33 cellular contexts compared by ENCODE assay signal in the genomic region with DNA sequence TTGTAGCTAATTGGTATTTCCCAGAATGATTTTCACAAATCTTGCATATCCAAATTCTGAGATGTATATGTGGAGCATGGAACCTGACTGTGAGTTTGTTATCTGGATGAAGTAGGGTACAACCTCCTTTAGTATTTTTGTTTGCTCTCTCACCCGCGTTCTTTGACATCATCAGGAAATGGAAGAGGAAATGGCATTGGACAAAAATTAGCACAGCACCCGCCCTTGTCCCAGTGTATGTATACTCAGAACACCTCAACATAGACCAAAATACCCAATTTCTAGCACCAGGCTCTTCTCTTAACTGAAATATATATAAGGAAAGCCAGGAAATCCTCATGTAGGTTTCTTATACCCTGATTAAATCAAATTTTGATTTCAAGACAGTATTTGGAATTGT.
"Had no signal": no experiment of that assay in that cellular context is flagged by ENCODE, and none has a peak within 500 bp of the region (broad histone marks: within the 10 kb centered on the region; RNA-seq: fewer than 3 reads in every experiment).

No MANE protein-coding gene starts in this region.

- H3K27me3 ChIP-seq: body of pancreas, breast epithelium, Peyer's patch had no signal

- H3K9me3 ChIP-seq: body of pancreas, breast epithelium, Peyer's patch had no signal

- H3K4me1 ChIP-seq: breast epithelium had no signal

- H3K36me3 ChIP-seq: breast epithelium, Peyer's patch had no signal

- ATAC-seq: activated CD8-positive, alpha-beta T cell treated with anti-CD3 and anti-CD28 coated beads for 36 hours; activated T-cell treated with anti-CD3 and anti-CD28 coated beads, Interleukin-2, amount 50 U/mL, for 72 hours; activated T-helper 17 cell treated with anti-CD3 and anti-CD28 coated beads, Interleukin-2, amount 50 U/mL, for 72 hours; body of pancreas; PC-3; SK-N-SH treated with all-trans-retinoic acid at 6 μM for 48 hours; T-cell; T-helper 17 cell had no signal

- FAIRE-seq: astrocyte had no signal

- H3K4me3 ChIP-seq: body of pancreas, breast epithelium, Peyer's patch had no signal

- H3K27ac ChIP-seq: body of pancreas, breast epithelium, KMS-11, Peyer's patch, VCaP had no signal

- H3K9ac ChIP-seq: KMS-11 had no signal

- H3K4me2 ChIP-seq: KMS-11 had no signal

- DNase-seq: activated B cell treated with CpG ODN at 0.5 μM for 24 hours; activated CD4-positive, alpha-beta T cell treated with anti-CD3 and anti-CD28 coated beads for 48 hours; activated CD4-positive, alpha-beta T cell treated with anti-CD3 and anti-CD28 coated beads, Interleukin-2, amount 50 U/mL, for 4 hours; activated CD4-positive, CD25-positive, alpha-beta regulatory T cell treated with anti-CD3 and anti-CD28 coated beads, Interleukin-2, amount 50 U/mL, for 72 hours; activated CD8-positive, alpha-beta T cell treated with anti-CD3 and anti-CD28 coated beads for 36 hours; activated effector memory CD4-positive, alpha-beta T cell treated with anti-CD3 and anti-CD28 coated beads, Interleukin-2, amount 50 U/mL, for 16 hours; activated naive CD4-positive, alpha-beta T cell; activated naive CD8-positive, alpha-beta T cell treated with anti-CD3 and anti-CD28 coated beads, Interleukin-2, amount 10 ng/mL, durations not matched to agents 7 days and 5 days; activated T-cell treated with anti-CD3 and anti-CD28 coated beads, Interleukin-2, amount 50 U/mL, for 1 hour; activated T-cell treated with anti-CD3 and anti-CD28 coated beads, Interleukin-2, amount 50 U/mL, for 72 hours; body of pancreas; MM.1S; MV-4-11; NCI-H1092; NCI-H1436 treated with DMSO at 0.1 percent for 48 hours; NCI-H1694 treated with DMSO at 0.1 percent for 48 hours; NCI-H2029; NCI-H345; NCI-H524 treated with DMSO at 0.1 percent for 48 hours; NCI-H748 treated with DMSO at 0.1 percent for 48 hours; NK-92 treated with Interleukin-12 subunit alpha and Interleukin-12 subunit beta, amount 100 ng/mL, for 24 hours; PC-3; Peyer's patch; RPMI8226; SIG-M5; T-cell; T-helper 17 cell had no signal
